Comparison of ENCODE assay signal across 16 cellular contexts in genomic region chr17:1693339-1693738, GRCh38. TPM values are rescaled to one million over a fixed set of nuclear protein-coding genes. Genes with fewer than 3 reads are reported as not detected.
DNase-seq lines count a peak whose midpoint lies in the region; ATAC-seq and TF ChIP-seq lines count a peak whose summit lies in the region.
"Had no signal": no experiment of that assay in that cellular context is flagged by ENCODE, and none has a peak within 500 bp of the region (broad histone marks: within the 10 kb centered on the region; RNA-seq: fewer than 3 reads in every experiment).

No MANE protein-coding gene starts in this region.

- H3K27me3 ChIP-seq in left lung, result no peaks in the 10 kb centered on the region
- H3K27me3 ChIP-seq: BLaER1, SJSA1 had no signal

- no peaks in the 10 kb centered on the region for H3K4me1 ChIP-seq in left lung
- H3K4me1 ChIP-seq: BLaER1 had no signal

- intact Hi-C loops in left lung (cut with DNase I), result no loop called here

- DNase-seq in EL, result peak; percentile 50
- peak; percentile 41 for DNase-seq in RKO (ENCODE audit: low spot score)
- peak; percentile 31 for DNase-seq in epithelial cell of esophagus (ENCODE audit: low read depth)
- no peak for DNase-seq in left lung
- DNase-seq: CD8-positive, alpha-beta memory T cell; DND-41; KBM-7; NCI-H2081 treated with DMSO at 0.1 percent for 48 hours; NCI-H510A treated with DMSO at 0.1 percent for 48 hours; NCI-H82; PC-3 had no signal

- ATAC-seq in activated CD4-positive, CD25-positive, alpha-beta regulatory T cell treated with anti-CD3 and anti-CD28 coated beads, Interleukin-2, amount 50 U/mL, for 24 hours, result no peak
- no peak for ATAC-seq in HG03439 (IDR thresholded peaks at IDR 0.05; ENCODE audit: unreplicated experiment)
- ATAC-seq in HG02623 (IDR thresholded peaks at IDR 0.05; ENCODE audit: unreplicated experiment), result no peak
- ATAC-seq in left lung, result no peak
- ATAC-seq: PC-3 had no signal

- no peak overlapping the region for H3K4me3 ChIP-seq in epithelial cell of esophagus (ENCODE audit: low read length)
- no peak overlapping the region for H3K4me3 ChIP-seq in left lung
- H3K4me3 ChIP-seq: BLaER1, SJSA1 had no signal

- TF ChIP-seq CTCF in epithelial cell of esophagus (IDR thresholded peaks at IDR 0.05; ENCODE audit: insufficient read depth, low read depth, low read length, missing control alignments) (no peak), left lung (IDR thresholded peaks at IDR 0.05) (no peak)

- H3K9me3 ChIP-seq in left lung, result no peaks in the 10 kb centered on the region
- H3K9me3 ChIP-seq: BLaER1, SJSA1 had no signal

- H3K36me3 ChIP-seq in left lung, result no peaks in the 10 kb centered on the region
- H3K36me3 ChIP-seq: BLaER1, SJSA1 had no signal

- H3K27ac ChIP-seq in left lung, result no peak overlapping the region
- H3K27ac ChIP-seq: BLaER1, SJSA1 had no signal

RNA-seq across cellular contexts. Expression of gene PRPF8, which starts 8.7 kb away (rescaled TPM):
- 100 to 1,000 TPM; 230 to 268 TPM for total RNA-seq in left lung

RNA-seq across cellular contexts. Expression of gene TLCD2, which starts 16.8 kb away (rescaled TPM):
- 10 to 100 TPM in 1 of 2 donors, 1 to 10 TPM in 1; 7.3 to 14.4 TPM for total RNA-seq in left lung

RNA-seq across cellular contexts. Expression of gene WDR81, which starts 31.2 kb away (rescaled TPM):
- total RNA-seq in left lung, result 10 to 100 TPM; 31.8 to 44.2 TPM

RNA-seq across cellular contexts. Expression of gene RILP, which starts 43.7 kb away (rescaled TPM):
- 10 to 100 TPM; 21.2 to 34.7 TPM for total RNA-seq in left lung

RNA-seq across cellular contexts. Expression of gene SCARF1, which starts 47.8 kb away (rescaled TPM):
- total RNA-seq in left lung, result 10 to 100 TPM; 24.8 to 33.0 TPM

Comparison
In these comparisons a context has a peak if more than half of its experiments do, and no peak if none do; other contexts are left out.
1. DNase-seq: peak in EL (single experiment), RKO (single experiment) and epithelial cell of esophagus (single experiment); none in left lung (0 of 2).